In the genomic region with DNA sequence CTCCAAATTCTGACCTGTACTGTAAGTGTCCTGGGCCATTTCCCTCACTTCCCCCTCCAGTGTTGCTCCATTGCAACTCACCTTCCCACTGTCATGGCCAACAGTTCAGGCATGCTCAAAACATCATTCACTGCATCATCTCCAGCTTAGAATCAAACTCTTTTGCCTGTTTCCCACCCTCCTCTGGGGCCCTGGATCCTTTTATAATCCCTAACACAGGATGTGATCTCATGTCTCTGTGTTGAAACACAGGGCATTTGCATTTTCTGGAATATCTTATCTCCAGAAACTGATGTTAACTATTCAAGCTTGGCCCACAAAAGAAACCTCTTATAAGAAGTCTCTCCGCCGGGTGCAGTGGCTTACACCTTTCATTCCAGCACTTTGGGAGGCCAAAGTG, we compare ENCODE assay signal across 17 cellular contexts. TPM values are rescaled to one million over a fixed set of nuclear protein-coding genes. Genes with fewer than 3 reads are reported as not detected.
A peak's percentile ranks its signal among the peaks of the same experiment; 100 is the strongest.
DNase-seq lines count a peak whose midpoint lies in the region; ATAC-seq and TF ChIP-seq lines count a peak whose summit lies in the region.
"Had no signal": no experiment of that assay in that cellular context is flagged by ENCODE, and none has a peak within 500 bp of the region (broad histone marks: within the 10 kb centered on the region; RNA-seq: fewer than 3 reads in every experiment).

No MANE protein-coding gene starts in this region.

- CTCF ChIA-PET in CD8-positive, alpha-beta memory T cell (lab: Charles Lee) = no interaction called here
- CTCF ChIA-PET in activated CD8-positive, alpha-beta T cell treated with anti-CD3 and anti-CD28 coated beads for 36 hours (lab: Charles Lee) = interaction anchor here (1.2 to 4.8 kb wide), 3 partner anchors 11 to 66 kb away, joined by 3 to 26 read pairs (median 3); no protein-coding TSS in a partner anchor

- no peaks in the 10 kb centered on the region for H3K36me3 ChIP-seq in CD8-positive, alpha-beta memory T cell (ENCODE audit: insufficient read depth, low read length)
- H3K36me3 ChIP-seq: breast epithelium, gastrocnemius medialis, vagina had no signal

- peak overlapping the region in 7 of 8 donors; percentile 30 to 97 (median 59) for H3K27ac Mint-ChIP-seq in CD8-positive, alpha-beta memory T cell
- H3K27ac Mint-ChIP-seq in activated CD8-positive, alpha-beta T cell treated with anti-CD3 and anti-CD28 coated beads for 36 hours = no peak overlapping the region
- H3K27ac Mint-ChIP-seq: immature natural killer cell; stimulated activated memory B cell treated with anti-CD40 and anti-IgM and Interleukin-4, amounts not matched to agents 10 μg/mL and 1 μg/mL and 100 μg/mL, for 72 hours had no signal

- POLR2A ChIA-PET in CD8-positive, alpha-beta memory T cell (lab: Charles Lee) = no interaction called here
- POLR2A ChIA-PET in activated CD8-positive, alpha-beta T cell treated with anti-CD3 and anti-CD28 coated beads for 36 hours (lab: Charles Lee) = interaction anchor here (1.1 to 5.9 kb wide), 4 partner anchors 11 to 75 kb away, joined by 3 to 65 read pairs (median 4); no protein-coding TSS in a partner anchor

- H3K27ac ChIP-seq in C4-2B = peak overlapping the region; percentile 5; the same call in 1 of the 2 replicates
- no peak overlapping the region for H3K27ac ChIP-seq in CD8-positive, alpha-beta memory T cell (ENCODE audit: low read depth, low read length)
- H3K27ac ChIP-seq: gastrocnemius medialis, vagina had no signal

- H3K4me1 Mint-ChIP-seq in CD8-positive, alpha-beta memory T cell = peaks cover 49 to 83% (median 54%) of the 10 kb centered on the region in 3 donors
- peaks cover 52% of the 10 kb centered on the region for H3K4me1 Mint-ChIP-seq in activated CD8-positive, alpha-beta T cell treated with anti-CD3 and anti-CD28 coated beads for 36 hours (ENCODE audit: low read depth)

- H3K4me1 ChIP-seq in CD8-positive, alpha-beta memory T cell (ENCODE audit: insufficient read depth, low read length) = peaks cover 36% of the 10 kb centered on the region
- H3K4me1 ChIP-seq: breast epithelium had no signal

- H3K9me3 Mint-ChIP-seq in CD8-positive, alpha-beta memory T cell = no peaks in the 10 kb centered on the region
- H3K9me3 Mint-ChIP-seq in activated CD8-positive, alpha-beta T cell treated with anti-CD3 and anti-CD28 coated beads for 36 hours = no peaks in the 10 kb centered on the region
- H3K9me3 Mint-ChIP-seq: effector memory CD8-positive, alpha-beta T cell; immature natural killer cell; stimulated activated memory B cell treated with anti-CD40 and anti-IgM and Interleukin-4, amounts not matched to agents 10 μg/mL and 1 μg/mL and 100 μg/mL, for 72 hours had no signal

- intact Hi-C loops in activated CD8-positive, alpha-beta T cell treated with anti-CD3 and anti-CD28 coated beads for 36 hours (cut with micrococcal nuclease) = no loop called here

- H3K4me3 Mint-ChIP-seq in CD8-positive, alpha-beta memory T cell = peak overlapping the region in 6 of 7 donors; percentile 35 to 98 (median 76)
- H3K4me3 Mint-ChIP-seq in activated CD8-positive, alpha-beta T cell treated with anti-CD3 and anti-CD28 coated beads for 36 hours = peak overlapping the region; percentile 16
- H3K4me3 Mint-ChIP-seq: immature natural killer cell; stimulated activated memory B cell treated with anti-CD40 and anti-IgM and Interleukin-4, amounts not matched to agents 10 μg/mL and 1 μg/mL and 100 μg/mL, for 72 hours had no signal

- peaks cover 5 to 11% of the 10 kb centered on the region in 2 donors for H3K27me3 Mint-ChIP-seq in CD8-positive, alpha-beta memory T cell
- no peaks in the 10 kb centered on the region for H3K27me3 Mint-ChIP-seq in activated CD8-positive, alpha-beta T cell treated with anti-CD3 and anti-CD28 coated beads for 36 hours

- H3K9me3 ChIP-seq in CD8-positive, alpha-beta memory T cell (ENCODE audit: low read length) = no peaks in the 10 kb centered on the region
- H3K9me3 ChIP-seq: breast epithelium, gastrocnemius medialis, vagina had no signal

- TF ChIP-seq CTCF in C4-2B (conservative IDR thresholded peaks at IDR 0.05) = no peak
- TF ChIP-seq CTCF in activated CD8-positive, alpha-beta T cell treated with anti-CD3 and anti-CD28 coated beads for 36 hours (IDR thresholded peaks at IDR 0.05) = no peak

- H3K4me3 ChIP-seq in CD8-positive, alpha-beta memory T cell (ENCODE audit: low read length) = no peak overlapping the region
- H3K4me3 ChIP-seq: breast epithelium, gastrocnemius medialis, vagina had no signal

- no peak for ATAC-seq in activated CD8-positive, alpha-beta T cell treated with anti-CD3 and anti-CD28 coated beads for 36 hours
- ATAC-seq: effector memory CD8-positive, alpha-beta T cell; gastrocnemius medialis; stimulated activated memory B cell treated with anti-CD40 and anti-IgM and Interleukin-4, amounts not matched to agents 10 μg/mL and 1 μg/mL and 100 μg/mL, for 72 hours had no signal

- no peak for DNase-seq in CD8-positive, alpha-beta memory T cell
- no peak for DNase-seq in activated CD8-positive, alpha-beta T cell treated with anti-CD3 and anti-CD28 coated beads for 36 hours
- DNase-seq in lung microvascular endothelial cell (ENCODE audit: low read depth in 2 of 2) = peak; percentile 36
- DNase-seq in stimulated activated CD4-positive, alpha-beta T cell treated with anti-CD3 and anti-CD28 coated beads, Interleukin-15, amount 100 ng/mL, for 24 hours = no peak
- DNase-seq in cerebellar cortex (ENCODE audit: low spot score) = no peak
- DNase-seq in NCI-H1436 (lab: John Stamatoyannopoulos, UW) = no peak
- DNase-seq: C1 segment of cervical spinal cord; effector memory CD8-positive, alpha-beta T cell; gastrocnemius medialis; immature natural killer cell; NCI-H1105 treated with DMSO at 0.1 percent for 48 hours; NCI-H446; stimulated activated CD4-positive, alpha-beta T cell treated with anti-CD3 and anti-CD28 coated beads, Interleukin-4, amount 100 ng/mL, for 4 hours had no signal

- H3K27me3 ChIP-seq in CD8-positive, alpha-beta memory T cell (ENCODE audit: insufficient read depth, low read length, poor library complexity, severe bottlenecking) = no peaks in the 10 kb centered on the region
- H3K27me3 ChIP-seq: breast epithelium, vagina had no signal

- H3K36me3 Mint-ChIP-seq in CD8-positive, alpha-beta memory T cell = peaks cover 3 to 8% (median 3%) of the 10 kb centered on the region in 3 donors
- H3K36me3 Mint-ChIP-seq in activated CD8-positive, alpha-beta T cell treated with anti-CD3 and anti-CD28 coated beads for 36 hours (ENCODE audit: low read depth) = peaks cover 32% of the 10 kb centered on the region
- H3K36me3 Mint-ChIP-seq: immature natural killer cell; stimulated activated memory B cell treated with anti-CD40 and anti-IgM and Interleukin-4, amounts not matched to agents 10 μg/mL and 1 μg/mL and 100 μg/mL, for 72 hours had no signal

RNA-seq across cellular contexts. Expression of gene DPP4, which starts 3.0 kb away (rescaled TPM):
- 10 to 100 TPM; 14.6 to 15.4 TPM for total RNA-seq in CD8-positive, alpha-beta memory T cell
- polyA plus RNA-seq in CD8-positive, alpha-beta memory T cell = 71.7 TPM
- total RNA-seq in activated CD8-positive, alpha-beta T cell treated with anti-CD3 and anti-CD28 coated beads for 36 hours = 10 to 100 TPM; 25.9 to 26.4 TPM
- 49.5 and 79.6 TPM in 2 replicates for total RNA-seq in lung microvascular endothelial cell

Comparison
In these comparisons a context has a peak if more than half of its experiments do, and no peak if none do; other contexts are left out.
1. DNase-seq: peak in lung microvascular endothelial cell (2 of 2); none in CD8-positive, alpha-beta memory T cell (0 of 5), activated CD8-positive, alpha-beta T cell treated with anti-CD3 and anti-CD28 coated beads for 36 hours (single experiment), stimulated activated CD4-positive, alpha-beta T cell treated with anti-CD3 and anti-CD28 coated beads, Interleukin-15, amount 100 ng/mL, for 24 hours (single experiment), cerebellar cortex (single experiment) and NCI-H1436 (single experiment).